ENCODE assay signal across 8 cellular contexts in genomic region chr1:185317886-185318310, GRCh38. TPM values are rescaled to one million over a fixed set of nuclear protein-coding genes. Genes with fewer than 3 reads are reported as not detected.
DNase-seq lines count a peak whose midpoint lies in the region; ATAC-seq and TF ChIP-seq lines count a peak whose summit lies in the region.

No MANE protein-coding gene starts in this region.

- H3K36me3 ChIP-seq in PC-3 (ENCODE audit: low read depth, low read length): no peaks in the 10 kb centered on the region

- no peaks in the 10 kb centered on the region for H3K9me3 ChIP-seq in PC-3 (ENCODE audit: low read length)

- TF ChIP-seq CTCF in CD14-positive monocyte (IDR thresholded peaks at IDR 0.05) (no peak), PC-3 (conservative IDR thresholded peaks at IDR 0.05; ENCODE audit: low read depth, low read length) (no peak)

- H3K36me3 Mint-ChIP-seq in CD14-positive monocyte: peaks cover 2% of the 10 kb centered on the region in 2 donors

- H3K9ac ChIP-seq in PC-3 (ENCODE audit: low read length): peak overlapping the region; percentile 92

- H3K27ac Mint-ChIP-seq in CD14-positive monocyte: peak overlapping the region; percentile 99 to 100 (median 100)

- no peaks in the 10 kb centered on the region for H3K27me3 ChIP-seq in PC-3 (ENCODE audit: low read length)

- no TSS peak for BruUV-seq in PC-3 (replicated peaks; lab: Mats Ljungman, UMichigan)

- peak overlapping the region; percentile 97 for H2AFZ ChIP-seq in PC-3 (ENCODE audit: low read length)

- H3K27me3 Mint-ChIP-seq in CD14-positive monocyte (ENCODE audit: low read depth in 3 of 3): no peaks in the 10 kb centered on the region

- peak overlapping the region; percentile 46 for H3K27ac ChIP-seq in PC-3 (ENCODE audit: low read length)

- POLR2A ChIA-PET in PC-3 (lab: Charles Lee; ENCODE audit: unreplicated experiment): interaction anchor here (0.7 kb wide), 1 partner anchor 254 kb away, joined by 4 read pairs; no protein-coding TSS in a partner anchor

- CTCF ChIA-PET in PC-3 (lab: Charles Lee): no interaction called here

- ATAC-seq in GM19351 (IDR thresholded peaks at IDR 0.05; ENCODE audit: unreplicated experiment) (peak; percentile 37), HG03442 (IDR thresholded peaks at IDR 0.05; ENCODE audit: unreplicated experiment) (peak; percentile 33), PC-3 (no peak), left cardiac atrium (peak in 1 of 2 donors; percentile 2)

- H3K9me2 ChIP-seq in PC-3 (replicated peaks; ENCODE audit: low read length): no peaks in the 10 kb centered on the region

- peak overlapping the region; percentile 92 to 98 for H3K4me3 Mint-ChIP-seq in CD14-positive monocyte

- peaks cover 31% of the 10 kb centered on the region for H4K20me1 ChIP-seq in PC-3 (ENCODE audit: low read length)

- H3K79me2 ChIP-seq in PC-3 (ENCODE audit: low read length): peaks cover 41% of the 10 kb centered on the region

- peaks cover 40% of the 10 kb centered on the region for H3K4me1 Mint-ChIP-seq in CD14-positive monocyte

- H3K9me3 Mint-ChIP-seq in CD14-positive monocyte: peaks cover 0 to 9% (median 4%) of the 10 kb centered on the region in 7 donors

- H3K4me2 ChIP-seq in PC-3 (ENCODE audit: low read length): peak overlapping the region; percentile 95

- H3K4me3 ChIP-seq in PC-3 (ENCODE audit: low read length): peak overlapping the region; percentile 98
- H3K4me3 ChIP-seq in skeletal muscle cell (ENCODE audit: low read depth, low read length): peak overlapping the region; percentile 97

- peak; percentile 79 for DNase-seq in CD14-positive monocyte (ENCODE audit: low spot score)
- DNase-seq in PC-3: no peak
- DNase-seq in activated naive CD4-positive, alpha-beta T cell treated with Interleukin-2 at 50 U/mL for 16 hours: peak; percentile 73
- DNase-seq in left cardiac atrium: peak; percentile 28
- DNase-seq in skeletal muscle cell (ENCODE audit: low read depth): no peak
- no peak for DNase-seq in retina

- no peaks in the 10 kb centered on the region for H3F3A ChIP-seq in PC-3 (ENCODE audit: low read length, unreplicated experiment)

- intact Hi-C loops in CD14-positive monocyte (cut with micrococcal nuclease): loop anchor here (2.0 to 10.0 kb wide), 5 partner anchors 54 to 357 kb away; partner anchors contain the start of genes SWT1 (in 2 of the 2) and TRMT1L (in 2 of the 2)
- intact Hi-C loops in PC-3 (cut with micrococcal nuclease): loop anchor here (2.0 to 10.0 kb wide), 3 partner anchors 57 to 354 kb away; no protein-coding TSS in a partner anchor
- intact Hi-C loops in left cardiac atrium (cut with DNase I): loop anchor here (5.0 to 10.0 kb wide), 4 partner anchors 167 to 359 kb away; no protein-coding TSS in a partner anchor

- peaks cover 25% of the 10 kb centered on the region for H3K4me1 ChIP-seq in PC-3 (ENCODE audit: insufficient read depth, low read length)

RNA-seq across cellular contexts. Expression of gene IVNS1ABP, which starts 0.9 kb away (rescaled TPM):
- 10 to 100 TPM; 50.9 to 69.2 TPM for polyA plus RNA-seq in CD14-positive monocyte
- total RNA-seq in PC-3 (2014; rRNA removed) (21.0 and 30.7 TPM in 2 replicates), left cardiac atrium (10 to 100 TPM; 33.2 to 33.3 TPM)

Comparison
In these comparisons a context has a peak if more than half of its experiments do, and no peak if none do; other contexts are left out.
1. DNase-seq: peak in CD14-positive monocyte (single experiment), activated naive CD4-positive, alpha-beta T cell treated with Interleukin-2 at 50 U/mL for 16 hours (single experiment) and left cardiac atrium (single experiment); none in PC-3 (single experiment), skeletal muscle cell (single experiment) and retina (single experiment).